ENCODE assay signal across 9 cellular contexts in genomic region chr2:165778653-165779451, GRCh38. TPM values are rescaled to one million over a fixed set of nuclear protein-coding genes. Genes with fewer than 3 reads are reported as not detected.
A peak's percentile ranks its signal among the peaks of the same experiment; 100 is the strongest.
DNase-seq lines count a peak whose midpoint lies in the region; ATAC-seq and TF ChIP-seq lines count a peak whose summit lies in the region.
"Had no signal": no experiment of that assay in that cellular context is flagged by ENCODE, and none has a peak within 500 bp of the region (broad histone marks: within the 10 kb centered on the region; RNA-seq: fewer than 3 reads in every experiment).

No MANE protein-coding gene starts in this region.

- TF ChIP-seq CTCF in AG09319 (IDR thresholded peaks at IDR 0.05; ENCODE audit: low read depth, low read length) (peak; percentile 7), GM12872 (IDR thresholded peaks at IDR 0.05; ENCODE audit: insufficient read depth, low read depth, low read length) (peak; percentile 55), OCI-LY1 (IDR thresholded peaks at IDR 0.05; ENCODE audit: low read length) (peak; percentile 35; the same call in 1 of the 2 replicates), fibroblast of villous mesenchyme (IDR thresholded peaks at IDR 0.05; ENCODE audit: insufficient read depth, low read depth, low read length) (peak; percentile 24)

- H3K4me2 ChIP-seq in OCI-LY1 (ENCODE audit: low read length): no peak overlapping the region

- ATAC-seq in GM21528 (IDR thresholded peaks at IDR 0.05; ENCODE audit: low FRiP score, unreplicated experiment) (no peak), HG03108 (IDR thresholded peaks at IDR 0.05; ENCODE audit: unreplicated experiment) (no peak), HG02571 (IDR thresholded peaks at IDR 0.05; ENCODE audit: unreplicated experiment) (no peak)
- ATAC-seq: stimulated activated naive CD8-positive, alpha-beta T cell treated with anti-CD3 and anti-CD28 coated beads, Interleukin-15, amount 100 ng/mL, for 72 hours had no signal

- H3K79me2 ChIP-seq in OCI-LY1 (ENCODE audit: insufficient read depth, low read length): no peaks in the 10 kb centered on the region

- no peaks in the 10 kb centered on the region for H4K20me1 ChIP-seq in OCI-LY1 (ENCODE audit: insufficient read depth, low read length)

- H2AFZ ChIP-seq in OCI-LY1 (ENCODE audit: low read length): no peak overlapping the region

- H3K36me3 ChIP-seq in OCI-LY1 (ENCODE audit: insufficient read depth, low read length): no peaks in the 10 kb centered on the region

- no peak overlapping the region for H3K27ac ChIP-seq in OCI-LY1 (ENCODE audit: low read depth, low read length, poor library complexity, severe bottlenecking)

- H3F3A ChIP-seq in OCI-LY1 (ENCODE audit: insufficient read depth, low read length): no peaks in the 10 kb centered on the region

- H3K4me3 ChIP-seq in OCI-LY1 (ENCODE audit: low read depth, low read length, poor library complexity, severe bottlenecking): no peak overlapping the region
- H3K4me3 ChIP-seq in fibroblast of villous mesenchyme (ENCODE audit: low read depth, low read length): no peak overlapping the region

- H3K27me3 ChIP-seq in OCI-LY1 (ENCODE audit: insufficient read depth, low read length): no peaks in the 10 kb centered on the region

- peaks cover 4% of the 10 kb centered on the region; the same call in 1 of the 2 replicates for H3K9me3 ChIP-seq in OCI-LY1 (ENCODE audit: low read length)

- H3K9me2 ChIP-seq in OCI-LY1 (ENCODE audit: low read depth, low read length): no peaks in the 10 kb centered on the region

- DNase-seq in AG09319 (ENCODE audit: extremely low read depth, low read depth) (no peak), fibroblast of villous mesenchyme (ENCODE audit: low read depth) (no peak), COLO829 (ENCODE audit: low spot score) (no peak)
- DNase-seq: stimulated activated naive CD8-positive, alpha-beta T cell treated with anti-CD3 and anti-CD28 coated beads, Interleukin-15, amount 100 ng/mL, for 72 hours had no signal

- H3K4me1 ChIP-seq in OCI-LY1 (ENCODE audit: insufficient read depth, low read length, severe bottlenecking): no peaks in the 10 kb centered on the region

- H3K9ac ChIP-seq in OCI-LY1 (ENCODE audit: low read length): no peak overlapping the region

RNA-seq across cellular contexts. Expression of gene GALNT3, which starts 15.2 kb away (rescaled TPM):
- total RNA-seq in fibroblast of villous mesenchyme: 1.3 and 4.3 TPM in 2 replicates
